ENCODE assay signal across 17 cellular contexts in genomic region chr11:115548878-115549528, GRCh38. TPM values are rescaled to one million over a fixed set of nuclear protein-coding genes. Genes with fewer than 3 reads are reported as not detected.
DNase-seq lines count a peak whose midpoint lies in the region; ATAC-seq, FAIRE-seq and TF ChIP-seq lines count a peak whose summit lies in the region.
"Had no signal": no experiment of that assay in that cellular context is flagged by ENCODE, and none has a peak within 500 bp of the region (broad histone marks: within the 10 kb centered on the region; RNA-seq: fewer than 3 reads in every experiment).

No MANE protein-coding gene starts in this region.

- in situ Hi-C loops in HepG2 (cut with HindIII; ENCODE audit: extremely low pct_ligation_motif_present, low pct_unique_long_range_greater_than_20kb): no loop called here

- peaks cover 30% of the 10 kb centered on the region for H3K4me1 Mint-ChIP-seq in Caco-2 (ENCODE audit: low read depth, unreplicated experiment)
- H3K4me1 Mint-ChIP-seq: activated CD4-positive, alpha-beta T cell treated with anti-CD3 and anti-CD28 coated beads, Interleukin-2, amount 10 ng/mL, durations not matched to agents 24 days and 14 days; stimulated activated naive B cell treated with anti-CD40 and anti-IgM and Interleukin-4, amounts not matched to agents 10 μg/mL and 1 μg/mL and 100 μg/mL, for 72 hours had no signal

- no peak for TF ChIP-seq POLR2A in HepG2 (IDR thresholded peaks at IDR 0.05; ENCODE audit: insufficient read depth in 1 of 2, low read depth in 2 of 2, low read length in 2 of 2)

- POLR2A ChIA-PET in Caco-2 (lab: Charles Lee): interaction anchor here (0.5 to 1.3 kb wide), 3 partner anchors 42 to 645 kb away, joined by 3 to 9 read pairs (median 7); partner anchors contain the start of gene CADM1
- POLR2A ChIA-PET in HepG2 (lab: Yijun Ruan, JAX): interaction anchor here (0.6 to 2.2 kb wide), 5 partner anchors 25 to 825 kb away, joined by 3 to 7 read pairs (median 6); partner anchors contain the start of gene CADM1

- no peaks in the 10 kb centered on the region for H3K9me3 ChIP-seq in Caco-2
- H3K9me3 ChIP-seq in HUES64 (ENCODE audit: insufficient read depth, low read depth, low read length): no peaks in the 10 kb centered on the region
- no peaks in the 10 kb centered on the region for H3K9me3 ChIP-seq in HepG2 (ENCODE audit: low read length)
- H3K9me3 ChIP-seq: Peyer's patch, right atrium auricular region, vagina had no signal

- TSS peak; percentile 86 for BruUV-seq in Caco-2 (replicated peaks; lab: Mats Ljungman, UMichigan)
- BruUV-seq in HepG2 (replicated peaks; lab: Mats Ljungman, UMichigan): no TSS peak

- H3K27me3 Mint-ChIP-seq in Caco-2 (ENCODE audit: insufficient read depth, unreplicated experiment): no peaks in the 10 kb centered on the region
- H3K27me3 Mint-ChIP-seq: activated CD4-positive, alpha-beta T cell treated with anti-CD3 and anti-CD28 coated beads, Interleukin-2, amount 10 ng/mL, durations not matched to agents 24 days and 14 days; stimulated activated naive B cell treated with anti-CD40 and anti-IgM and Interleukin-4, amounts not matched to agents 10 μg/mL and 1 μg/mL and 100 μg/mL, for 72 hours had no signal

- CTCF ChIA-PET in Caco-2 (lab: Charles Lee) (interaction anchor here (1.0 to 2.7 kb wide), 15 partner anchors 14 to 363 kb away, joined by 3 to 26 read pairs (median 5); partner anchors contain the start of gene CADM1), HepG2 (lab: Yijun Ruan, JAX; ENCODE audit: low intra/inter-chr PET ratio, low total read pairs) (interaction anchor here (1.3 kb wide), 1 partner anchor 214 kb away, joined by 4 read pairs; no protein-coding TSS in a partner anchor)

- ATAC-seq in HepG2 (peak; percentile 93), GM19324 (IDR thresholded peaks at IDR 0.05; ENCODE audit: low FRiP score, unreplicated experiment) (no peak), HG02678 (IDR thresholded peaks at IDR 0.05; ENCODE audit: unreplicated experiment) (no peak), GM18519 (IDR thresholded peaks at IDR 0.05; ENCODE audit: low FRiP score, unreplicated experiment) (no peak), HG03520 (IDR thresholded peaks at IDR 0.05; ENCODE audit: unreplicated experiment) (no peak)
- ATAC-seq: stimulated activated naive B cell treated with anti-CD40 and anti-IgM and Interleukin-4, amounts not matched to agents 10 μg/mL and 1 μg/mL and 100 μg/mL, for 72 hours had no signal

- peaks cover 10% of the 10 kb centered on the region for H3K36me3 Mint-ChIP-seq in Caco-2 (ENCODE audit: insufficient read depth, unreplicated experiment)
- H3K36me3 Mint-ChIP-seq: stimulated activated naive B cell treated with anti-CD40 and anti-IgM and Interleukin-4, amounts not matched to agents 10 μg/mL and 1 μg/mL and 100 μg/mL, for 72 hours had no signal

- H4K20me1 ChIP-seq in HepG2 (ENCODE audit: insufficient read depth, low read length): no peaks in the 10 kb centered on the region

- TF ChIP-seq CTCF in Caco-2 (IDR thresholded peaks at IDR 0.05; ENCODE audit: insufficient read depth in 1 of 2, low read depth in 1 of 2, low read length in 1 of 2, severe bottlenecking in 1 of 2, unreplicated experiment in 1 of 2): peak; percentile 32 to 65
- no peak for TF ChIP-seq CTCF in VCaP (conservative IDR thresholded peaks at IDR 0.05)
- TF ChIP-seq CTCF in HepG2 (CRISPR knock-in tag; IDR thresholded peaks at IDR 0.05): peak; percentile 75

- no peaks in the 10 kb centered on the region for H3K36me3 ChIP-seq in Caco-2 (ENCODE audit: control insufficient read depth, insufficient read depth, low read length)
- H3K36me3 ChIP-seq in HUES64 (ENCODE audit: insufficient read depth, low read length): no peaks in the 10 kb centered on the region
- H3K36me3 ChIP-seq in HepG2 (replicated peaks in 1 of 2; ENCODE audit: control insufficient read depth in 1 of 2, insufficient read depth in 2 of 2, low read length in 2 of 2): no peaks in the 10 kb centered on the region
- H3K36me3 ChIP-seq: Peyer's patch, right atrium auricular region, vagina had no signal

- H3K27me3 ChIP-seq in Caco-2 (replicated peaks; ENCODE audit: control insufficient read depth, insufficient read depth, low read length) (no peaks in the 10 kb centered on the region), HUES64 (ENCODE audit: insufficient read depth, low read length) (no peaks in the 10 kb centered on the region), HepG2 (ENCODE audit: control insufficient read depth in 1 of 2, insufficient read depth in 2 of 2, low read length in 2 of 2) (peaks cover 1 to 5% of the 10 kb centered on the region in 2 experiments; a peak in 1 of 5 replicates)
- H3K27me3 ChIP-seq: Peyer's patch, right atrium auricular region, vagina had no signal

- H3K4me2 ChIP-seq in HepG2 (ENCODE audit: low read depth, low read length): peak overlapping the region; percentile 82

- peak in 1 of 2 experiments; percentile 67; a peak in 2 of 4 replicates for TF ChIP-seq EP300 in HepG2 (IDR thresholded peaks at IDR 0.05; ENCODE audit: low read depth in 2 of 2, low read length in 2 of 2)
- no peak for TF ChIP-seq EP300 in HepG2 (CRISPR knock-in tag; IDR thresholded peaks at IDR 0.05; ENCODE audit: borderline replicate concordance)

- peak; percentile 77 for FAIRE-seq in HepG2 (lab: Jason Lieb, UNC)
- FAIRE-seq: H54 had no signal

- no peak for TF ChIP-seq RAD21 in HepG2 (CRISPR knock-in tag; IDR thresholded peaks at IDR 0.05)

- H3K27ac Mint-ChIP-seq in Caco-2 (ENCODE audit: unreplicated experiment): peak overlapping the region; percentile 77
- H3K27ac Mint-ChIP-seq: activated CD4-positive, alpha-beta T cell treated with anti-CD3 and anti-CD28 coated beads, Interleukin-2, amount 10 ng/mL, durations not matched to agents 24 days and 14 days; stimulated activated naive B cell treated with anti-CD40 and anti-IgM and Interleukin-4, amounts not matched to agents 10 μg/mL and 1 μg/mL and 100 μg/mL, for 72 hours had no signal

- H3K9ac ChIP-seq in HUES64 (ENCODE audit: low read depth, low read length) (no peak overlapping the region), HepG2 (ENCODE audit: insufficient read depth, low read depth, low read length) (no peak overlapping the region)

- peak overlapping the region; percentile 24 for H2AFZ ChIP-seq in HepG2 (ENCODE audit: low read length)

- H3K4me1 ChIP-seq in Caco-2: peaks cover 27% of the 10 kb centered on the region
- H3K4me1 ChIP-seq in HUES64 (ENCODE audit: insufficient read depth, low read length): peaks cover 27% of the 10 kb centered on the region
- H3K4me1 ChIP-seq in HepG2 (ENCODE audit: insufficient read depth, low read length): peaks cover 47% of the 10 kb centered on the region
- H3K4me1 ChIP-seq: Peyer's patch, right atrium auricular region, vagina had no signal

- H3K4me3 ChIP-seq in Caco-2 (ENCODE audit: low read depth, low read length): no peak overlapping the region
- no peak overlapping the region for H3K4me3 ChIP-seq in HUES64 (ENCODE audit: low read length)
- H3K4me3 ChIP-seq in HepG2 (replicated peaks in 1 of 3; ENCODE audit: insufficient read depth in 1 of 3, low read depth in 2 of 3, low read length in 3 of 3): peak overlapping the region in 1 of 3 experiments; percentile 32; a peak in 1 of 6 replicates
- H3K4me3 ChIP-seq: coronary artery, Peyer's patch, right atrium auricular region, vagina had no signal

- H3K27ac ChIP-seq in HUES64 (ENCODE audit: low read depth, low read length) (peak overlapping the region; percentile 4; the same call in 1 of the 2 replicates), VCaP (peak overlapping the region; percentile 19; the same call in 1 of the 2 replicates), HepG2 (ENCODE audit: extremely low read length, insufficient read depth, low read length) (peak overlapping the region; percentile 59)
- H3K27ac ChIP-seq: coronary artery, Peyer's patch, right atrium auricular region, vagina had no signal

- WGBS in HUES64: 36% methylated on average over 10 of the region's 10 CpGs
- WGBS in HepG2 (ENCODE audit: low lambda C conversion rate): 35% methylated on average over 10 of the region's 10 CpGs

- peak overlapping the region; percentile 36 for H3K4me3 Mint-ChIP-seq in Caco-2 (ENCODE audit: unreplicated experiment)
- H3K4me3 Mint-ChIP-seq: activated CD4-positive, alpha-beta T cell treated with anti-CD3 and anti-CD28 coated beads, Interleukin-2, amount 10 ng/mL, durations not matched to agents 24 days and 14 days; stimulated activated naive B cell treated with anti-CD40 and anti-IgM and Interleukin-4, amounts not matched to agents 10 μg/mL and 1 μg/mL and 100 μg/mL, for 72 hours had no signal

- H3K79me2 ChIP-seq in HepG2 (ENCODE audit: insufficient read depth, low read length): no peaks in the 10 kb centered on the region

- DNase-seq in Caco-2 (peak; percentile 91 to 96), HepG2 (ENCODE audit: low spot score) (peak; percentile 95)
- DNase-seq: activated CD4-positive, alpha-beta T cell treated with anti-CD3 and anti-CD28 coated beads, Interleukin-2, amount 10 ng/mL, durations not matched to agents 24 days and 14 days; NCI-H1930; stimulated activated CD4-positive, alpha-beta T cell treated with anti-CD3 and anti-CD28 coated beads, Interleukin-4, amount 100 ng/mL, for 4 hours; stimulated activated naive B cell treated with anti-CD40 and anti-IgM and Interleukin-4, amounts not matched to agents 10 μg/mL and 1 μg/mL and 100 μg/mL, for 72 hours had no signal

- no peaks in the 10 kb centered on the region for H3K9me3 Mint-ChIP-seq in Caco-2 (ENCODE audit: unreplicated experiment)
- H3K9me3 Mint-ChIP-seq: activated CD4-positive, alpha-beta T cell treated with anti-CD3 and anti-CD28 coated beads, Interleukin-2, amount 10 ng/mL, durations not matched to agents 24 days and 14 days had no signal

- intact Hi-C loops in Caco-2 (cut with micrococcal nuclease; ENCODE audit: unreplicated experiment): loop anchor here (1.0 to 2.0 kb wide), 4 partner anchors 8 to 214 kb away; partner anchors contain the start of gene CADM1
- intact Hi-C loops in HepG2 (cut with micrococcal nuclease; ENCODE audit: unreplicated experiment): loop anchor here (10.0 kb wide), 1 partner anchor 126 kb away; no protein-coding TSS in a partner anchor

RNA-seq across cellular contexts. Expression of gene CADM1, which starts 44.8 kb away (rescaled TPM):
- total RNA-seq in Caco-2 (2022) (440 and 534 TPM in 2 replicates), HepG2 (2016; rRNA removed; fragmentation: Illumina TruSeq; extraction: Trizol) (62.2 and 122 TPM in 2 replicates)
- polyA plus RNA-seq in HUES64 (2013, experiment 1 of 2): 25.3 TPM
- 34.6 TPM for polyA plus RNA-seq in HUES64 (2013, experiment 2 of 2)
- 20.6 and 22.4 TPM in 2 replicates for total RNA-seq in HepG2 (2016; cell fraction: cytosol; rRNA removed; fragmentation: Illumina TruSeq; extraction: Trizol; ENCODE audit: low read depth)
- total RNA-seq in HepG2 (2016; cell fraction: insoluble cytoplasmic fraction; rRNA removed; fragmentation: Illumina TruSeq; extraction: Trizol): 50.3 and 115 TPM in 2 replicates
- total RNA-seq in HepG2 (2016; cell fraction: membrane; rRNA removed; fragmentation: Illumina TruSeq; extraction: Trizol): 22.9 and 28.5 TPM in 2 replicates
- 159 and 163 TPM in 2 replicates for total RNA-seq in HepG2 (2016; cell fraction: nucleus; rRNA removed; fragmentation: Illumina TruSeq; extraction: Trizol)
- polyA plus RNA-seq in HepG2 (2011; rRNA removed): 61.6 and 71.3 TPM in 2 replicates
- 52.5 and 58.8 TPM in 2 replicates for polyA plus RNA-seq in HepG2 (2011; cell fraction: cytosol; rRNA removed)
- polyA plus RNA-seq in HepG2 (2011; cell fraction: nucleus; rRNA removed): 32.4 and 35.9 TPM in 2 replicates
- 84.1 and 86.8 TPM in 2 replicates for polyA plus RNA-seq in HepG2 (2012)
- polyA plus RNA-seq in HepG2 (2016; cell fraction: cytosol; fragmentation: Illumina TruSeq; extraction: Trizol; ENCODE audit: low read depth): 8.7 and 9.1 TPM in 2 replicates
- polyA plus RNA-seq in HepG2 (2016; cell fraction: insoluble cytoplasmic fraction; fragmentation: Illumina TruSeq; extraction: Trizol; ENCODE audit: low read depth): 40.6 and 51.1 TPM in 2 replicates
- polyA plus RNA-seq in HepG2 (2016; cell fraction: membrane; fragmentation: Illumina TruSeq; extraction: Trizol; ENCODE audit: low read depth): 8.6 and 11.4 TPM in 2 replicates
- 126 and 127 TPM in 2 replicates for polyA plus RNA-seq in HepG2 (2016; cell fraction: nucleus; fragmentation: Illumina TruSeq; extraction: Trizol; ENCODE audit: insufficient read depth, low read depth)
- 78.2 TPM in 1 of 2 replicates, not detected in the other for polyA minus RNA-seq in HepG2 (2011; rRNA and poly(A)+ RNA removed; ENCODE audit: low replicate concordance)
- polyA minus RNA-seq in HepG2 (2011; cell fraction: cytosol; rRNA and poly(A)+ RNA removed): 56.0 and 62.6 TPM in 2 replicates
- polyA minus RNA-seq in HepG2 (2011; cell fraction: nucleus; rRNA and poly(A)+ RNA removed): 161 and 188 TPM in 2 replicates

Comparison
In these comparisons a context has a peak if more than half of its experiments do, and no peak if none do; other contexts are left out.
1. H3K27ac ChIP-seq: peak in every context shown above with its lines; median percentile 59 in HepG2; 19 in VCaP; 4 in HUES64.